In the genomic region with DNA sequence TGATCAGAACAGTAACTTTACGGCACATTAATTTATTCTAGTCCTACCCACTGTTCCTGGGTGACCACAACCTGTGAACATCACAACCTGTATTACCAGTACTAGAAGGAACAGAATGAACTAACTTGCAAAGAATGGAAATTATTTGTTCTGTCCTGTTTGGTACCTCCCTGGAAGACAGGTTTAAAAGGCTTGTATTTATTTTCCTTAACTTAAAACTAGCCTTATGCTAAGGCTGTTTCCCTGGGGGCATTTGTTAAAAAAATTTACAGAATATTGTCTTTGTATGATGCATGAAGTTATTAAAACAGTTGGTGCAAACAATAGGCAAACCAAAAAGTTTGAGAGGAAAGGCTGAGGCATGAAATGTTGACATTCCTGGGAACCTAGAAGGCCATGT, we compare ENCODE assay signal across 28 cellular contexts.
"Had no signal": no experiment of that assay in that cellular context is flagged by ENCODE, and none has a peak within 500 bp of the region (broad histone marks: within the 10 kb centered on the region; RNA-seq: fewer than 3 reads in every experiment).

No MANE protein-coding gene starts in this region.

- DNase-seq: cerebellar nuclear complex; dorsolateral prefrontal cortex; effector CD4-positive, alpha-beta T cell; esophagus squamous epithelium; gastrocnemius medialis; head of caudate nucleus; left ventricle myocardium superior; lower lobe of right lung; mucosa of descending colon; naive B cell; pancreas; right lobe of liver; small intestine; stimulated activated CD4-positive, alpha-beta T cell treated with anti-CD3 and anti-CD28 coated beads, Interleukin-12 subunit alpha, Interleukin-12 subunit beta, amount 100 ng/mL, for 4 hours; stimulated activated CD4-positive, alpha-beta T cell treated with anti-CD3 and anti-CD28 coated beads, Interleukin-1b, Interleukin-23, amount 100 ng/mL, for 48 hours; stimulated activated CD4-positive, alpha-beta T cell treated with anti-CD3 and anti-CD28 coated beads, Interleukin-4, amount 100 ng/mL, for 1 hour; stimulated activated CD8-positive, alpha-beta memory T cell treated with anti-CD3 and anti-CD28 coated beads, Interleukin-4, amount 100 ng/mL, for 48 hours; stimulated activated naive CD4-positive, alpha-beta T cell; stimulated activated naive CD8-positive, alpha-beta T cell treated with anti-CD3 and anti-CD28 coated beads, Interleukin-15, amount 100 ng/mL, for 72 hours; transverse colon had no signal

- H3K27me3 ChIP-seq: dorsolateral prefrontal cortex, esophagus squamous epithelium, gastrocnemius medialis, neutrophil, pancreas, right lobe of liver, suprapubic skin, transverse colon had no signal

- H3K4me3 ChIP-seq: dorsolateral prefrontal cortex, esophagus squamous epithelium, gastrocnemius medialis, lower lobe of right lung, mucosa of descending colon, pancreas, right lobe of liver, suprapubic skin, transverse colon had no signal

- H3K36me3 ChIP-seq: neutrophil, right lobe of liver had no signal

- ATAC-seq: gastrocnemius medialis; left ventricle myocardium superior; lower lobe of right lung; mucosa of descending colon; natural killer cell treated with Interleukin-12 subunit alpha and Interleukin-12 subunit beta and Interleukin-15 and Interleukin-18, amount 100 ng/mL, for 72 hours; pancreas; right lobe of liver; stimulated activated naive CD8-positive, alpha-beta T cell treated with anti-CD3 and anti-CD28 coated beads, Interleukin-15, amount 100 ng/mL, for 72 hours had no signal

- H3K4me1 ChIP-seq: gastrocnemius medialis, lower lobe of right lung, pancreas, right lobe of liver, suprapubic skin, transverse colon had no signal

- H3K27ac Mint-ChIP-seq: memory B cell; mesothelial cell of epicardium; natural killer cell treated with Interleukin-12 subunit alpha and Interleukin-12 subunit beta and Interleukin-15 and Interleukin-18, amount 100 ng/mL, for 72 hours; stimulated activated naive CD8-positive, alpha-beta T cell treated with anti-CD3 and anti-CD28 coated beads, Interleukin-15, amount 100 ng/mL, for 72 hours had no signal

- H3K9me3 ChIP-seq: gastrocnemius medialis, pancreas, right lobe of liver had no signal

- FAIRE-seq: keratinocyte, pancreas, small intestine had no signal

- H3K27ac ChIP-seq: dorsolateral prefrontal cortex, gastrocnemius medialis, lower lobe of right lung, neutrophil, pancreas, right lobe of liver, suprapubic skin, transverse colon had no signal

- H3K27me3 Mint-ChIP-seq: memory B cell; naive B cell; natural killer cell treated with Interleukin-12 subunit alpha and Interleukin-12 subunit beta and Interleukin-15 and Interleukin-18, amount 100 ng/mL, for 72 hours; progenitor cell of endocrine pancreas; stimulated activated naive CD8-positive, alpha-beta T cell treated with anti-CD3 and anti-CD28 coated beads, Interleukin-15, amount 100 ng/mL, for 72 hours had no signal

- H3K4me1 Mint-ChIP-seq: memory B cell; mesothelial cell of epicardium; naive B cell; neural crest cell; stimulated activated naive CD8-positive, alpha-beta T cell treated with anti-CD3 and anti-CD28 coated beads, Interleukin-15, amount 100 ng/mL, for 72 hours had no signal

- H3K4me3 Mint-ChIP-seq: memory B cell; mesothelial cell of epicardium; natural killer cell treated with Interleukin-12 subunit alpha and Interleukin-12 subunit beta and Interleukin-15 and Interleukin-18, amount 100 ng/mL, for 72 hours; neural crest cell; stimulated activated naive CD8-positive, alpha-beta T cell treated with anti-CD3 and anti-CD28 coated beads, Interleukin-15, amount 100 ng/mL, for 72 hours had no signal
